Comparison of ENCODE assay signal across 27 cellular contexts in genomic region chr20:62751551-62752150, GRCh38. TPM values are rescaled to one million over a fixed set of nuclear protein-coding genes. Genes with fewer than 3 reads are reported as not detected.
A peak's percentile ranks its signal among the peaks of the same experiment; 100 is the strongest.
DNase-seq lines count a peak whose midpoint lies in the region; ATAC-seq and TF ChIP-seq lines count a peak whose summit lies in the region.
"Had no signal": no experiment of that assay in that cellular context is flagged by ENCODE, and none has a peak within 500 bp of the region (broad histone marks: within the 10 kb centered on the region; RNA-seq: fewer than 3 reads in every experiment).

No MANE protein-coding gene starts in this region.

- H3K79me2 ChIP-seq in HCT116 (ENCODE audit: insufficient read depth, low read length): peaks cover 73% of the 10 kb centered on the region

- H3K9me3 ChIP-seq in HCT116 (ENCODE audit: control insufficient read depth in 1 of 2, insufficient read depth in 1 of 2, low read depth in 1 of 2, low read length in 2 of 2) (no peaks in the 10 kb centered on the region), SJCRH30 (replicated peaks) (no peaks in the 10 kb centered on the region; the same call in 1 of the 2 replicates), right cardiac atrium (ENCODE audit: control insufficient read depth, low read length) (no peaks in the 10 kb centered on the region), psoas muscle (no peaks in the 10 kb centered on the region)
- H3K9me3 ChIP-seq: esophagus squamous epithelium, gastroesophageal sphincter, vagina had no signal

- TF ChIP-seq RAD21 in HCT116 (IDR thresholded peaks at IDR 0.05; ENCODE audit: low read depth): no peak

- peak overlapping the region; percentile 28; the same call in 1 of the 2 replicates for H3K27ac ChIP-seq in HCT116 (ENCODE audit: low read depth, low read length)
- no peak overlapping the region for H3K27ac ChIP-seq in SJCRH30
- no peak overlapping the region for H3K27ac ChIP-seq in right cardiac atrium (ENCODE audit: low read length)
- H3K27ac ChIP-seq in psoas muscle: no peak overlapping the region
- no peak overlapping the region for H3K27ac ChIP-seq in coronary artery
- H3K27ac ChIP-seq: brain microvascular endothelial cell, esophagus squamous epithelium, PC-9, vagina had no signal

- no peaks in the 10 kb centered on the region for H3K27me3 ChIP-seq in HCT116 (ENCODE audit: insufficient read depth, low read length)
- peaks cover 30% of the 10 kb centered on the region for H3K27me3 ChIP-seq in SJCRH30
- H3K27me3 ChIP-seq in right cardiac atrium (ENCODE audit: control insufficient read depth, insufficient read depth): no peaks in the 10 kb centered on the region
- peaks cover 0 to 10% (median 0%) of the 10 kb centered on the region in 3 donors for H3K27me3 ChIP-seq in psoas muscle (ENCODE audit: insufficient read depth in 3 of 3, low read length in 2 of 3)
- H3K27me3 ChIP-seq: brain microvascular endothelial cell, gastroesophageal sphincter, vagina had no signal

- peaks cover 0 to 18% of the 10 kb centered on the region in 2 experiments; a peak in 1 of 4 replicates for H3K4me1 ChIP-seq in HCT116 (ENCODE audit: control insufficient read depth in 1 of 2, insufficient read depth in 2 of 2, low read length in 2 of 2)
- H3K4me1 ChIP-seq in SJCRH30: no peaks in the 10 kb centered on the region
- no peaks in the 10 kb centered on the region for H3K4me1 ChIP-seq in right cardiac atrium (ENCODE audit: control insufficient read depth, insufficient read depth, low read length)
- no peaks in the 10 kb centered on the region for H3K4me1 ChIP-seq in psoas muscle
- H3K4me1 ChIP-seq: vagina had no signal

- BruUV-seq in HCT116 (replicated peaks; lab: Mats Ljungman, UMichigan): no TSS peak

- RAD21 ChIA-PET in HCT116 (lab: Charles Lee; ENCODE audit: low non-redundant PET in 1 of 2, low total read pairs in 2 of 2, uncharacterized antibody in 2 of 2, unreplicated experiment in 2 of 2): no interaction called here

- no peak for TF ChIP-seq POLR2A in HCT116 (IDR thresholded peaks at IDR 0.05; ENCODE audit: borderline replicate concordance, extremely low read depth, insufficient read depth, insufficient read length)

- no peak for TF ChIP-seq CTCF in HCT116 (IDR thresholded peaks at IDR 0.05 in 2 of 3, conservative IDR thresholded peaks at IDR 0.05 in 1 of 3; ENCODE audit: borderline replicate concordance in 1 of 3, insufficient read depth in 1 of 3, low read depth in 2 of 3, low read length in 2 of 3)
- no peak for TF ChIP-seq CTCF in psoas muscle (IDR thresholded peaks at IDR 0.05)
- no peak for TF ChIP-seq CTCF in coronary artery (IDR thresholded peaks at IDR 0.05)

- 63% methylated on average over 14 of the region's 14 CpGs for WGBS in right cardiac atrium
- 54 to 70% (median 70%) methylated on average over 14 of the region's 14 CpGs for WGBS in psoas muscle, 3 donors

- POLR2A ChIA-PET in HCT116 (lab: Charles Lee): interaction anchor here (0.6 kb wide), 1 partner anchor 86 kb away, joined by 3 read pairs; no protein-coding TSS in a partner anchor

- H3K4me2 ChIP-seq in HCT116 (ENCODE audit: low read length): no peak overlapping the region
- H3K4me2 ChIP-seq: PC-9 had no signal

- H2AFZ ChIP-seq in HCT116 (ENCODE audit: low read depth, low read length, poor library complexity, severe bottlenecking): no peak overlapping the region
- H2AFZ ChIP-seq: PC-9 had no signal

- intact Hi-C loops in HCT116 (cut with micrococcal nuclease): no loop called here
- intact Hi-C loops in right cardiac atrium (cut with DNase I): no loop called here
- intact Hi-C loops in psoas muscle (cut with DNase I): no loop called here

- H3K36me3 ChIP-seq in HCT116 (ENCODE audit: control insufficient read depth in 1 of 2, insufficient read depth in 2 of 2, low read length in 2 of 2): peaks cover 8 to 33% of the 10 kb centered on the region in 2 experiments; a peak in 2 of 4 replicates
- no peaks in the 10 kb centered on the region for H3K36me3 ChIP-seq in SJCRH30
- H3K36me3 ChIP-seq in psoas muscle (ENCODE audit: insufficient read depth in 1 of 2, low read depth in 1 of 2): no peaks in the 10 kb centered on the region
- H3K36me3 ChIP-seq: brain microvascular endothelial cell, esophagus squamous epithelium, gastroesophageal sphincter, vagina had no signal

- H3K9ac ChIP-seq in HCT116 (ENCODE audit: low read length): no peak overlapping the region

- H3K4me3 ChIP-seq in HCT116 (replicated peaks in 1 of 2; ENCODE audit: low read depth in 1 of 2, low read length in 2 of 2) (no peak overlapping the region), SJCRH30 (no peak overlapping the region), right cardiac atrium (ENCODE audit: low read length) (no peak overlapping the region), psoas muscle (no peak overlapping the region), coronary artery (no peak overlapping the region)
- H3K4me3 ChIP-seq: PC-9, vagina had no signal

- no peaks in the 10 kb centered on the region for H3K9me2 ChIP-seq in HCT116 (ENCODE audit: insufficient read depth)

- peaks cover 6% of the 10 kb centered on the region; the same call in 1 of the 2 replicates for H4K20me1 ChIP-seq in HCT116 (ENCODE audit: insufficient read depth)

- DNase-seq in HCT116 (ENCODE audit: low read depth, low spot score) (no peak), SJCRH30 (peak; percentile 66 to 70), right cardiac atrium (peak; percentile 11 to 40 (median 30)), psoas muscle (peak; percentile 9 to 38), coronary artery (ENCODE audit: low spot score) (no peak)
- DNase-seq: activated B cell treated with CpG ODN at 0.5 μM for 24 hours; activated CD8-positive, alpha-beta T cell treated with anti-CD3 and anti-CD28 coated beads for 36 hours; activated gamma-delta T cell; activated T-cell treated with anti-CD3 and anti-CD28 coated beads for 4 hours; brain microvascular endothelial cell; CD4-positive, CD25-positive, alpha-beta regulatory T cell; cortex of kidney; endodermal cell; esophagus squamous epithelium; H9; mammary epithelial cell; NCI-H1092; NCI-H1930; NCI-H226; PC-9 had no signal

- CTCF ChIA-PET in HCT116 (lab: Charles Lee): interaction anchor here (0.8 to 1.2 kb wide), 2 partner anchors 40 to 342 kb away, joined by 3 read pairs; no protein-coding TSS in a partner anchor

- ATAC-seq in HCT116: peak; percentile 41
- ATAC-seq in right cardiac atrium: no peak
- no peak for ATAC-seq in psoas muscle
- ATAC-seq in HG03342 (IDR thresholded peaks at IDR 0.05; ENCODE audit: unreplicated experiment): no peak
- no peak for ATAC-seq in GM18868 (IDR thresholded peaks at IDR 0.05; ENCODE audit: unreplicated experiment)
- no peak for ATAC-seq in HG02973 (IDR thresholded peaks at IDR 0.05; ENCODE audit: unreplicated experiment)
- ATAC-seq: activated CD8-positive, alpha-beta T cell treated with anti-CD3 and anti-CD28 coated beads for 36 hours; SK-N-SH treated with all-trans-retinoic acid at 6 μM for 48 hours had no signal

TF ChIP-seq in HCT116, 20 proteins besides CTCF, POLR2A, EP300 and RAD21:
- no peak for TF ChIP-seq CEBPB (IDR thresholded peaks at IDR 0.05; ENCODE audit: low read depth)
- peak; percentile 72 for TF ChIP-seq POLR2AphosphoS5 (IDR thresholded peaks at IDR 0.05; ENCODE audit: low read depth, low read length)
- no peak for TF ChIP-seq CBX3 (IDR thresholded peaks at IDR 0.05; ENCODE audit: low read depth)

RNA-seq across cellular contexts. Expression of gene NTSR1, which starts 43.0 kb away (rescaled TPM):
- total RNA-seq in HCT116 (2021; ENCODE audit: unreplicated experiment): 187 TPM
- polyA plus RNA-seq in HCT116 (2012): 139 and 172 TPM in 2 replicates
- 0.02 TPM in 1 of 2 replicates, not detected in the other for total RNA-seq in SJCRH30 (2014; rRNA removed; shearing (Covaris generic))
- under 1 TPM in 1 of 4 donors, not detected in 3; 0.06 TPM for total RNA-seq in right cardiac atrium
- not detected for polyA plus RNA-seq in right cardiac atrium
- under 1 TPM in 1 of 4 donors, not detected in 3; 0.08 TPM for total RNA-seq in psoas muscle
- under 1 TPM; 0.01 to 0.07 (median 0.04) TPM for polyA plus RNA-seq in psoas muscle
- total RNA-seq: activated B cell treated with CpG ODN at 0.5 μM for 24 hours; activated CD8-positive, alpha-beta T cell treated with anti-CD3 and anti-CD28 coated beads for 36 hours; myocyte had no signal

RNA-seq across cellular contexts. Expression of gene MRGBP, which starts 44.6 kb away (rescaled TPM):
- total RNA-seq in HCT116 (2021; ENCODE audit: unreplicated experiment): 33.8 TPM
- 28.7 and 30.0 TPM in 2 replicates for polyA plus RNA-seq in HCT116 (2012)
- 52.5 and 57.4 TPM in 2 replicates for total RNA-seq in SJCRH30 (2014; rRNA removed; shearing (Covaris generic))
- 10 to 100 TPM in 1 of 4 donors, 1 to 10 TPM in 3; 8.3 to 10.9 (median 8.6) TPM for total RNA-seq in right cardiac atrium
- polyA plus RNA-seq in right cardiac atrium: 12.1 TPM
- total RNA-seq in psoas muscle: 1 to 10 TPM; 5.1 to 7.2 (median 5.7) TPM
- polyA plus RNA-seq in psoas muscle: 10 to 100 TPM in 1 of 3 donors, 1 to 10 TPM in 2; 6.5 to 11.4 (median 7.8) TPM

RNA-seq across cellular contexts. Expression of gene OGFR, which starts 53.0 kb away (rescaled TPM):
- total RNA-seq in HCT116 (2021; ENCODE audit: unreplicated experiment): 73.6 TPM
- polyA plus RNA-seq in HCT116 (2012): 59.4 and 59.5 TPM in 2 replicates
- total RNA-seq in SJCRH30 (2014; rRNA removed; shearing (Covaris generic)): 46.6 and 49.0 TPM in 2 replicates
- total RNA-seq in right cardiac atrium: 10 to 100 TPM; 21.0 to 29.6 (median 24.2) TPM
- 26.6 TPM for polyA plus RNA-seq in right cardiac atrium
- 10 to 100 TPM; 17.3 to 20.9 (median 19.4) TPM for total RNA-seq in psoas muscle
- 10 to 100 TPM; 11.6 to 21.6 (median 15.5) TPM for polyA plus RNA-seq in psoas muscle

Comparison
In these comparisons a context has a peak if more than half of its experiments do, and no peak if none do; other contexts are left out.
1. DNase-seq: peak in SJCRH30 (2 of 2), right cardiac atrium (3 of 3) and psoas muscle (2 of 2); none in HCT116 (single experiment) and coronary artery (single experiment).
2. RNA of gene NTSR1, which starts 43.0 kb away (total RNA-seq): 187 TPM in HCT116 (single experiment); 0.06 TPM in right cardiac atrium, 0.08 TPM in psoas muscle and 0.02 TPM in SJCRH30; every median in the first group is over 100 times any median in the second.